Comparison of ENCODE assay signal across 1 cellular context in genomic region chr11:31509412-31510345, GRCh38.
TF ChIP-seq lines count a peak whose summit lies in the region.

Gene ELP4, plus strand, starts transcription at chr11:31509767. Its CDS starts 18 bp downstream, at chr11:31509785.
A gene with protein sequence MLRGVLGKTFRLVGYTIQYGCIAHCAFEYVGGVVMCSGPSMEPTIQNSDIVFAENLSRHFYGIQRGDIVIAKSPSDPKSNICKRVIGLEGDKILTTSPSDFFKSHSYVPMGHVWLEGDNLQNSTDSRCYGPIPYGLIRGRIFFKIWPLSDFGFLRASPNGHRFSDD (minus strand): TSS chr11:31509622. CDS start chr11:31463276, 46,346 bp downstream.

TF ChIP-seq in GM12878, 131 proteins besides CTCF, POLR2A, EP300 and RAD21 (continued from another document and continues in another):
- TF ChIP-seq ZNF592 (IDR thresholded peaks at IDR 0.05) = no peak
- TF ChIP-seq POLR2AphosphoS5 (IDR thresholded peaks at IDR 0.05; ENCODE audit: low read length) = peak; percentile 90
- no peak for TF ChIP-seq NBN (IDR thresholded peaks at IDR 0.05)
- TF ChIP-seq NKRF (conservative IDR thresholded peaks at IDR 0.05) = peak; percentile 65
- TF ChIP-seq ZBED1 (IDR thresholded peaks at IDR 0.05; ENCODE audit: borderline replicate concordance) = no peak
- no peak for TF ChIP-seq MEF2B (IDR thresholded peaks at IDR 0.05; ENCODE audit: partially characterized antibody, poor library complexity, severe bottlenecking)
- TF ChIP-seq YBX1 (IDR thresholded peaks at IDR 0.05) = no peak
- TF ChIP-seq FOXM1 (IDR thresholded peaks at IDR 0.05; ENCODE audit: low read depth, low read length) = 0 out of 2 replicates have a peak, but pooled peaks have one; percentile 48
- TF ChIP-seq SUZ12 (IDR thresholded peaks at IDR 0.05; ENCODE audit: unreplicated experiment) = no peak
- peak; percentile 58; the same call in 1 of the 2 replicates for TF ChIP-seq CBFB (IDR thresholded peaks at IDR 0.05; ENCODE audit: low read depth)
- peak; percentile 99 for TF ChIP-seq ASH2L (IDR thresholded peaks at IDR 0.05; ENCODE audit: borderline replicate concordance, low read depth)
- TF ChIP-seq RBBP5 (conservative IDR thresholded peaks at IDR 0.05) = peak; percentile 88; the same call in 1 of the 2 replicates
- no peak for TF ChIP-seq MEF2A (IDR thresholded peaks at IDR 0.05; ENCODE audit: insufficient read depth, low read depth, low read length)
- TF ChIP-seq, protein P1, sequence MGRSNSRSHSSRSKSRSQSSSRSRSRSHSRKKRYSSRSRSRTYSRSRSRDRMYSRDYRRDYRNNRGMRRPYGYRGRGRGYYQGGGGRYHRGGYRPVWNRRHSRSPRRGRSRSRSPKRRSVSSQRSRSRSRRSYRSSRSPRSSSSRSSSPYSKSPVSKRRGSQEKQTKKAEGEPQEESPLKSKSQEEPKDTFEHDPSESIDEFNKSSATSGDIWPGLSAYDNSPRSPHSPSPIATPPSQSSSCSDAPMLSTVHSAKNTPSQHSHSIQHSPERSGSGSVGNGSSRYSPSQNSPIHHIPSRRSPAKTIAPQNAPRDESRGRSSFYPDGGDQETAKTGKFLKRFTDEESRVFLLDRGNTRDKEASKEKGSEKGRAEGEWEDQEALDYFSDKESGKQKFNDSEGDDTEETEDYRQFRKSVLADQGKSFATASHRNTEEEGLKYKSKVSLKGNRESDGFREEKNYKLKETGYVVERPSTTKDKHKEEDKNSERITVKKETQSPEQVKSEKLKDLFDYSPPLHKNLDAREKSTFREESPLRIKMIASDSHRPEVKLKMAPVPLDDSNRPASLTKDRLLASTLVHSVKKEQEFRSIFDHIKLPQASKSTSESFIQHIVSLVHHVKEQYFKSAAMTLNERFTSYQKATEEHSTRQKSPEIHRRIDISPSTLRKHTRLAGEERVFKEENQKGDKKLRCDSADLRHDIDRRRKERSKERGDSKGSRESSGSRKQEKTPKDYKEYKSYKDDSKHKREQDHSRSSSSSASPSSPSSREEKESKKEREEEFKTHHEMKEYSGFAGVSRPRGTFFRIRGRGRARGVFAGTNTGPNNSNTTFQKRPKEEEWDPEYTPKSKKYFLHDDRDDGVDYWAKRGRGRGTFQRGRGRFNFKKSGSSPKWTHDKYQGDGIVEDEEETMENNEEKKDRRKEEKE (IDR thresholded peaks at IDR 0.05) = no peak
- TF ChIP-seq, protein P2, sequence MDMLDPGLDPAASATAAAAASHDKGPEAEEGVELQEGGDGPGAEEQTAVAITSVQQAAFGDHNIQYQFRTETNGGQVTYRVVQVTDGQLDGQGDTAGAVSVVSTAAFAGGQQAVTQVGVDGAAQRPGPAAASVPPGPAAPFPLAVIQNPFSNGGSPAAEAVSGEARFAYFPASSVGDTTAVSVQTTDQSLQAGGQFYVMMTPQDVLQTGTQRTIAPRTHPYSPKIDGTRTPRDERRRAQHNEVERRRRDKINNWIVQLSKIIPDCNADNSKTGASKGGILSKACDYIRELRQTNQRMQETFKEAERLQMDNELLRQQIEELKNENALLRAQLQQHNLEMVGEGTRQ (IDR thresholded peaks at IDR 0.05; ENCODE audit: borderline replicate concordance, low read depth, low read length) = no peak
- TF ChIP-seq USF1 (IDR thresholded peaks at IDR 0.05; ENCODE audit: borderline replicate concordance, extremely low read length, insufficient read depth, low read depth, low read length) = no peak
- TF ChIP-seq SRF (IDR thresholded peaks at IDR 0.05; ENCODE audit: low read depth in 2 of 2, low read length in 2 of 2) = no peak
- peak; percentile 44; the same call in 1 of the 2 replicates for TF ChIP-seq POLR2AphosphoS2 (IDR thresholded peaks at IDR 0.05; ENCODE audit: low read depth, low read length)
- no peak for TF ChIP-seq CUX1 (IDR thresholded peaks at IDR 0.05; ENCODE audit: insufficient replicate concordance, low read depth, low read length)
- TF ChIP-seq, protein P3, sequence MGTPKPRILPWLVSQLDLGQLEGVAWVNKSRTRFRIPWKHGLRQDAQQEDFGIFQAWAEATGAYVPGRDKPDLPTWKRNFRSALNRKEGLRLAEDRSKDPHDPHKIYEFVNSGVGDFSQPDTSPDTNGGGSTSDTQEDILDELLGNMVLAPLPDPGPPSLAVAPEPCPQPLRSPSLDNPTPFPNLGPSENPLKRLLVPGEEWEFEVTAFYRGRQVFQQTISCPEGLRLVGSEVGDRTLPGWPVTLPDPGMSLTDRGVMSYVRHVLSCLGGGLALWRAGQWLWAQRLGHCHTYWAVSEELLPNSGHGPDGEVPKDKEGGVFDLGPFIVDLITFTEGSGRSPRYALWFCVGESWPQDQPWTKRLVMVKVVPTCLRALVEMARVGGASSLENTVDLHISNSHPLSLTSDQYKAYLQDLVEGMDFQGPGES (IDR thresholded peaks at IDR 0.05) = peak; percentile 90
- TF ChIP-seq IKZF2 (IDR thresholded peaks at IDR 0.05) = no peak
- TF ChIP-seq, protein P4, sequence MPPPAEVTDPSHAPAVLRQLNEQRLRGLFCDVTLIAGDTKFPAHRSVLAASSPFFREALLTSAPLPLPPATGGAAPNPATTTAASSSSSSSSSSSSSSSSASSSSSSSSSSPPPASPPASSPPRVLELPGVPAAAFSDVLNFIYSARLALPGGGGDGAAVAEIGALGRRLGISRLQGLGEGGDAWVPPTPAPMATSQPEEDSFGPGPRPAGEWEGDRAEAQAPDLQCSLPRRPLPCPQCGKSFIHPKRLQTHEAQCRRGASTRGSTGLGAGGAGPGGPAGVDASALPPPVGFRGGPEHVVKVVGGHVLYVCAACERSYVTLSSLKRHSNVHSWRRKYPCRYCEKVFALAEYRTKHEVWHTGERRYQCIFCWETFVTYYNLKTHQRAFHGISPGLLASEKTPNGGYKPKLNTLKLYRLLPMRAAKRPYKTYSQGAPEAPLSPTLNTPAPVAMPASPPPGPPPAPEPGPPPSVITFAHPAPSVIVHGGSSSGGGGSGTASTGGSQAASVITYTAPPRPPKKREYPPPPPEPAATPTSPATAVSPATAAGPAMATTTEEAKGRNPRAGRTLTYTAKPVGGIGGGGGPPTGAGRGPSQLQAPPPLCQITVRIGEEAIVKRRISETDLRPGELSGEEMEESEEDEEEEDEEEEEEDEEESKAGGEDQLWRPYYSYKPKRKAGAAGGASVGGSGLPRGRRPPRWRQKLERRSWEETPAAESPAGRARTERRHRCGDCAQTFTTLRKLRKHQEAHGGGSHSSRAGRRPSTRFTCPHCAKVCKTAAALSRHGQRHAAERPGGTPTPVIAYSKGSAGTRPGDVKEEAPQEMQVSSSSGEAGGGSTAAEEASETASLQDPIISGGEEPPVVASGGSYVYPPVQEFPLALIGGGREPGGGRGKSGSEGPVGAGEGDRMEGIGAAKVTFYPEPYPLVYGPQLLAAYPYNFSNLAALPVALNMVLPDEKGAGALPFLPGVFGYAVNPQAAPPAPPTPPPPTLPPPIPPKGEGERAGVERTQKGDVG (CRISPR knock-in tag; IDR thresholded peaks at IDR 0.05) = no peak
- TF ChIP-seq KAT2A (conservative IDR thresholded peaks at IDR 0.05; ENCODE audit: control insufficient read depth, low read depth, low read length) = no peak
- TF ChIP-seq, protein P5, sequence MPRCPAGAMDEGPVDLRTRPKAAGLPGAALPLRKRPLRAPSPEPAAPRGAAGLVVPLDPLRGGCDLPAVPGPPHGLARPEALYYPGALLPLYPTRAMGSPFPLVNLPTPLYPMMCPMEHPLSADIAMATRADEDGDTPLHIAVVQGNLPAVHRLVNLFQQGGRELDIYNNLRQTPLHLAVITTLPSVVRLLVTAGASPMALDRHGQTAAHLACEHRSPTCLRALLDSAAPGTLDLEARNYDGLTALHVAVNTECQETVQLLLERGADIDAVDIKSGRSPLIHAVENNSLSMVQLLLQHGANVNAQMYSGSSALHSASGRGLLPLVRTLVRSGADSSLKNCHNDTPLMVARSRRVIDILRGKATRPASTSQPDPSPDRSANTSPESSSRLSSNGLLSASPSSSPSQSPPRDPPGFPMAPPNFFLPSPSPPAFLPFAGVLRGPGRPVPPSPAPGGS (IDR thresholded peaks at IDR 0.05; ENCODE audit: borderline replicate concordance, insufficient read depth, low read depth, low read length, poor library complexity, severe bottlenecking) = no peak
- no peak for TF ChIP-seq NFXL1 (IDR thresholded peaks at IDR 0.05; ENCODE audit: borderline replicate concordance)
- no peak for TF ChIP-seq PAX5 (IDR thresholded peaks at IDR 0.05; ENCODE audit: borderline replicate concordance, low read depth, low read length)
- TF ChIP-seq ZZZ3 (IDR thresholded peaks at IDR 0.05; ENCODE audit: control insufficient read depth, insufficient read length, low read depth) = no peak
